Comparison of ENCODE assay signal across 28 cellular contexts in the genomic region with DNA sequence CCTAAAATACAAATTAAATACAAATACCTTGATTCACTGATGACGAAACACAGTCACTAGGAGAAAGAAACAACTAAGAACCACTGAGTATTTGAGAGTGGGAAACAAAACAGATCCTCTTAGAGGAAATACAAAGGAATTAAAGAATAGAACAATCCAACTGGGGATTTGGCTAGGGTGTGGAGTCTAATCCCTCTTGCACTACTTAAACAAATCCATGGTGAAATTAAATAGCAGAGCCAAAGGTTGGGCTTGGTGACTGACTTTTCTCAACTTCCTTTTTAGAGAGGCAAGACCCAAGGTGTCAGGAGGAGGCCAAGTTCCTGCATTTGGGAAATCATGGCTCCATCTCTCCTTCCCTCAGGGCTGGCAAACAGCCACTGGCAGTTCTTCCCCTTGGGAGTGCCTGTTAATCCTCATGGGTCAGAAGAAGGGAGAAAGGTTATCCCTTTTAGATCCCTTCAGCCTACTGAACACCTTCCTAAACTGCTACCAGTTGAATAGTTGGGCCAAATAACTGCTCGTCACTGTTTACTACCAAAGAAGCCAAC.
DNase-seq lines count a peak whose midpoint lies in the region; ATAC-seq and TF ChIP-seq lines count a peak whose summit lies in the region.
"Had no signal": no experiment of that assay in that cellular context is flagged by ENCODE, and none has a peak within 500 bp of the region (broad histone marks: within the 10 kb centered on the region; RNA-seq: fewer than 3 reads in every experiment).

No MANE protein-coding gene starts in this region.

- H3K27ac ChIP-seq in right atrium auricular region = no peak overlapping the region
- no peak overlapping the region for H3K27ac ChIP-seq in left ventricle myocardium inferior (replicated peaks)
- no peak overlapping the region for H3K27ac ChIP-seq in CD4-positive, alpha-beta memory T cell (ENCODE audit: low read depth, low read length)
- H3K27ac ChIP-seq: adrenal gland, breast epithelium, heart right ventricle, parathyroid adenoma, testis had no signal

- H3K36me3 ChIP-seq in right atrium auricular region (peaks cover 31% of the 10 kb centered on the region), left ventricle myocardium inferior (peaks cover 32% of the 10 kb centered on the region)
- H3K36me3 ChIP-seq in CD4-positive, alpha-beta memory T cell (ENCODE audit: insufficient read depth, low read length) = peaks cover 59% of the 10 kb centered on the region
- H3K36me3 ChIP-seq: adrenal gland, breast epithelium had no signal

- POLR2A ChIA-PET in activated CD8-positive, alpha-beta T cell treated with anti-CD3 and anti-CD28 coated beads, Interleukin-2, amount 10 ng/mL, durations not matched to agents 7 days and 5 days (lab: Charles Lee) = no interaction called here
- POLR2A ChIA-PET in CD4-positive, alpha-beta memory T cell (lab: Charles Lee; ENCODE audit: partially characterized antibody) = no interaction called here

- CTCF ChIA-PET in activated CD8-positive, alpha-beta T cell treated with anti-CD3 and anti-CD28 coated beads, Interleukin-2, amount 10 ng/mL, durations not matched to agents 7 days and 5 days (lab: Charles Lee) = interaction anchor here (1.6 to 2.8 kb wide), 2 partner anchors 293 to 337 kb away, joined by 4 to 9 read pairs; no protein-coding TSS in a partner anchor
- CTCF ChIA-PET in CD4-positive, alpha-beta memory T cell (lab: Charles Lee; ENCODE audit: partially characterized antibody) = interaction anchor here (0.7 kb wide), 1 partner anchor 336 kb away, joined by 3 read pairs; no protein-coding TSS in a partner anchor

- H3K4me3 Mint-ChIP-seq in activated CD8-positive, alpha-beta T cell treated with anti-CD3 and anti-CD28 coated beads, Interleukin-2, amount 10 ng/mL, durations not matched to agents 7 days and 5 days = no peak overlapping the region
- H3K4me3 Mint-ChIP-seq in type B pancreatic cell = no peak overlapping the region
- no peak overlapping the region for H3K4me3 Mint-ChIP-seq in CD4-positive, alpha-beta memory T cell
- H3K4me3 Mint-ChIP-seq: activated T-helper 1 cell treated with anti-CD3 and anti-CD28 coated beads, Interleukin-12 subunit alpha, Interleukin-12 subunit beta, Interleukin-2, Interleukin-4 antibody, amounts not matched to agents 30 ng/mL and 10 ng/mL and 1 ng/mL, durations not matched to agents 14 hours and 24 hours and 36 hours; CD4-positive, alpha-beta T cell; IgD-negative memory B cell; nephron progenitor cell; T-helper 2 cell treated with Interferon-gamma antibody and Interleukin-4, amounts not matched to agents 5 μg/mL and 100 μg/mL, for 36 hours had no signal

- no peaks in the 10 kb centered on the region for H3K27me3 Mint-ChIP-seq in activated CD8-positive, alpha-beta T cell treated with anti-CD3 and anti-CD28 coated beads, Interleukin-2, amount 10 ng/mL, durations not matched to agents 7 days and 5 days (ENCODE audit: low read depth)
- H3K27me3 Mint-ChIP-seq in type B pancreatic cell = no peaks in the 10 kb centered on the region
- no peaks in the 10 kb centered on the region for H3K27me3 Mint-ChIP-seq in CD4-positive, alpha-beta memory T cell
- H3K27me3 Mint-ChIP-seq: CD4-positive, alpha-beta T cell; IgD-negative memory B cell had no signal

- H3K4me3 ChIP-seq in right atrium auricular region (no peak overlapping the region), left ventricle myocardium inferior (no peak overlapping the region)
- no peak overlapping the region for H3K4me3 ChIP-seq in CD4-positive, alpha-beta memory T cell (ENCODE audit: low read length in 2 of 2)
- H3K4me3 ChIP-seq: adrenal gland, breast epithelium, coronary artery, GM12878, heart right ventricle, MG63, testis had no signal

- H3K27ac Mint-ChIP-seq in activated CD8-positive, alpha-beta T cell treated with anti-CD3 and anti-CD28 coated beads, Interleukin-2, amount 10 ng/mL, durations not matched to agents 7 days and 5 days = peak overlapping the region; percentile 25
- H3K27ac Mint-ChIP-seq in type B pancreatic cell = peak overlapping the region; percentile 8
- H3K27ac Mint-ChIP-seq in CD4-positive, alpha-beta memory T cell = peak overlapping the region in 3 of 7 donors; percentile 42 to 92 (median 65)
- H3K27ac Mint-ChIP-seq: activated T-helper 1 cell treated with anti-CD3 and anti-CD28 coated beads, Interleukin-12 subunit alpha, Interleukin-12 subunit beta, Interleukin-2, Interleukin-4 antibody, amounts not matched to agents 30 ng/mL and 10 ng/mL and 1 ng/mL, durations not matched to agents 14 hours and 24 hours and 36 hours; IgD-negative memory B cell; nephron progenitor cell; T-helper 2 cell treated with Interferon-gamma antibody and Interleukin-4, amounts not matched to agents 5 μg/mL and 100 μg/mL, for 36 hours had no signal

- H3K4me1 ChIP-seq in right atrium auricular region (peaks cover 0 to 20% of the 10 kb centered on the region in 2 donors), left ventricle myocardium inferior (peaks cover 24% of the 10 kb centered on the region)
- peaks cover 22% of the 10 kb centered on the region for H3K4me1 ChIP-seq in CD4-positive, alpha-beta memory T cell (ENCODE audit: insufficient read depth, low read length)

- H3K4me1 Mint-ChIP-seq in activated CD8-positive, alpha-beta T cell treated with anti-CD3 and anti-CD28 coated beads, Interleukin-2, amount 10 ng/mL, durations not matched to agents 7 days and 5 days (ENCODE audit: low read depth) = peaks cover 22% of the 10 kb centered on the region
- peaks cover 33% of the 10 kb centered on the region for H3K4me1 Mint-ChIP-seq in type B pancreatic cell (ENCODE audit: unreplicated experiment)
- H3K4me1 Mint-ChIP-seq in CD4-positive, alpha-beta memory T cell = peaks cover 28 to 40% (median 33%) of the 10 kb centered on the region in 4 donors

- DNase-seq in right atrium auricular region (ENCODE audit: low spot score) (peak; percentile 54), left ventricle myocardium inferior (no peak), left colon (no peak), type B pancreatic cell (ENCODE audit: extremely low spot score, unreplicated experiment) (no peak), erythroblast (lab: John Stamatoyannopoulos, UW) (no peak)
- no peak for DNase-seq in activated CD8-positive, alpha-beta T cell treated with anti-CD3 and anti-CD28 coated beads, Interleukin-2, amount 10 ng/mL, durations not matched to agents 7 days and 5 days
- no peak for DNase-seq in CD4-positive, alpha-beta memory T cell
- DNase-seq: adrenal gland; CD4-positive, alpha-beta T cell; heart right ventricle; MG63; midbrain; NCI-H1436 treated with DMSO at 0.1 percent for 48 hours; NCI-H2171; NCI-H524 treated with DMSO at 0.1 percent for 48 hours; nephron progenitor cell; RPMI8226; testis had no signal

- H3K9me3 Mint-ChIP-seq in activated CD8-positive, alpha-beta T cell treated with anti-CD3 and anti-CD28 coated beads, Interleukin-2, amount 10 ng/mL, durations not matched to agents 7 days and 5 days (ENCODE audit: insufficient read depth) = no peaks in the 10 kb centered on the region
- no peaks in the 10 kb centered on the region for H3K9me3 Mint-ChIP-seq in type B pancreatic cell
- no peaks in the 10 kb centered on the region for H3K9me3 Mint-ChIP-seq in CD4-positive, alpha-beta memory T cell
- H3K9me3 Mint-ChIP-seq: activated T-helper 1 cell treated with anti-CD3 and anti-CD28 coated beads, Interleukin-12 subunit alpha, Interleukin-12 subunit beta, Interleukin-2, Interleukin-4 antibody, amounts not matched to agents 30 ng/mL and 10 ng/mL and 1 ng/mL, durations not matched to agents 14 hours and 24 hours and 36 hours; CD4-positive, alpha-beta T cell; IgD-negative memory B cell; nephron progenitor cell; T-helper 2 cell treated with Interferon-gamma antibody and Interleukin-4, amounts not matched to agents 5 μg/mL and 100 μg/mL, for 36 hours had no signal

- no peak for TF ChIP-seq POLR2A in erythroblast (IDR thresholded peaks at IDR 0.05; ENCODE audit: low read length)

- ATAC-seq in activated CD8-positive, alpha-beta T cell treated with anti-CD3 and anti-CD28 coated beads, Interleukin-2, amount 10 ng/mL, durations not matched to agents 7 days and 5 days = no peak
- peak; percentile 12 for ATAC-seq in left colon
- no peak for ATAC-seq in HG03520 (IDR thresholded peaks at IDR 0.05; ENCODE audit: unreplicated experiment)
- ATAC-seq: GM12878, heart right ventricle, sciatic nerve, SK-N-SH treated with all-trans-retinoic acid at 6 μM for 48 hours had no signal

- H3K36me3 Mint-ChIP-seq in activated CD8-positive, alpha-beta T cell treated with anti-CD3 and anti-CD28 coated beads, Interleukin-2, amount 10 ng/mL, durations not matched to agents 7 days and 5 days (ENCODE audit: low read depth) = peaks cover 58% of the 10 kb centered on the region
- H3K36me3 Mint-ChIP-seq in type B pancreatic cell = peaks cover 19% of the 10 kb centered on the region
- peaks cover 49 to 70% of the 10 kb centered on the region in 2 donors for H3K36me3 Mint-ChIP-seq in CD4-positive, alpha-beta memory T cell

- H3K9me3 ChIP-seq in right atrium auricular region (no peaks in the 10 kb centered on the region), left ventricle myocardium inferior (replicated peaks) (no peaks in the 10 kb centered on the region)
- H3K9me3 ChIP-seq in CD4-positive, alpha-beta memory T cell (ENCODE audit: control insufficient read depth in 1 of 2, low read length in 2 of 2) = no peaks in the 10 kb centered on the region
- H3K9me3 ChIP-seq: adrenal gland, breast epithelium, heart right ventricle, MG63, testis had no signal

- no peaks in the 10 kb centered on the region for H3K27me3 ChIP-seq in right atrium auricular region
- H3K27me3 ChIP-seq in left ventricle myocardium inferior (ENCODE audit: low read depth) = no peaks in the 10 kb centered on the region
- H3K27me3 ChIP-seq in CD4-positive, alpha-beta memory T cell (ENCODE audit: insufficient read depth, low read length) = no peaks in the 10 kb centered on the region
- H3K27me3 ChIP-seq: adrenal gland, breast epithelium, heart right ventricle, MG63, testis had no signal

- intact Hi-C loops in left ventricle myocardium inferior (cut with micrococcal nuclease) (no loop called here), left colon (cut with DNase I, micrococcal nuclease) (no loop called here)
- intact Hi-C loops in CD4-positive, alpha-beta memory T cell (cut with micrococcal nuclease) = no loop called here

- TF ChIP-seq CTCF in right atrium auricular region (IDR thresholded peaks at IDR 0.05) (no peak), left ventricle myocardium inferior (IDR thresholded peaks at IDR 0.05; ENCODE audit: borderline replicate concordance) (no peak), type B pancreatic cell (conservative IDR thresholded peaks at IDR 0.05) (no peak)
